In the genomic region with DNA sequence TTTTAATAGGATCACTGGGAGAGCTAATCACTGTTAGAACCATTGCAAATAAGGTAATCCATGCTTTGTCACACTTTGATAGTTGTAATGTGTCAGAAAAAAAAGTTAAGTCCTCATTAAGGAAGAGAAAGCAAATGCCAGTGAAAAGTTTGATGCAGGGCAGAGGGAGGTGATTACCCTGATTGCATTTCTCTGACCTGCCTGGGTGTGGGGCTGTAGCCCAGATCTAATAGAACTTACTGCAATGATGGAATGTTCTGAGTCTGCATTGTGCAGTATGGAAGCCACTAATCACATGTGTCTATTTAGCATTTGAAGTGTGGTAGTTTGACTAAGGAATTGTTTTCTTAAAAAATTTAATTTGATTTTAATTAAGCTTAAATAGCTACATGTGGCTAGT, we compare ENCODE assay signal across 8 cellular contexts.
DNase-seq lines count a peak whose midpoint lies in the region; ATAC-seq, FAIRE-seq and TF ChIP-seq lines count a peak whose summit lies in the region.

No MANE protein-coding gene starts in this region.

- in situ Hi-C loops in G401 (cut with HindIII; ENCODE audit: low sequenced_read_pairs) = no loop called here

- H3K9me3 ChIP-seq in kidney (ENCODE audit: control insufficient read depth in 1 of 2, low read length in 2 of 2) (no peaks in the 10 kb centered on the region), tibial nerve (no peaks in the 10 kb centered on the region)

- H3K36me3 ChIP-seq in kidney (ENCODE audit: control insufficient read depth in 1 of 2, insufficient read depth in 2 of 2, low read length in 2 of 2) (no peaks in the 10 kb centered on the region), tibial nerve (no peaks in the 10 kb centered on the region)

- no peak overlapping the region for H3K9ac ChIP-seq in kidney (ENCODE audit: low read length in 2 of 2)

- TF ChIP-seq CTCF in kidney (IDR thresholded peaks at IDR 0.05; ENCODE audit: borderline replicate concordance, extremely low read depth, insufficient read depth) (peak; percentile 11), tibial nerve (IDR thresholded peaks at IDR 0.05) (peak in 1 of 5 experiments; percentile 27)

- DNase-seq in G401 (ENCODE audit: low spot score) = peak; percentile 46
- peak; percentile 25 for DNase-seq in NCI-H446 treated with DMSO at 0.1 percent for 48 hours (lab: John Stamatoyannopoulos, UW)
- DNase-seq in kidney = no peak
- DNase-seq in NCI-H2029 treated with DMSO at 0.1 percent for 48 hours (lab: John Stamatoyannopoulos, UW) = no peak
- no peak for DNase-seq in tibial nerve (ENCODE audit: low spot score in 2 of 2)
- no peak for DNase-seq in activated T-cell treated with anti-CD3 and anti-CD28 coated beads, Interleukin-2, amount 50 U/mL, for 48 hours
- no peak for DNase-seq in activated CD8-positive, alpha-beta memory T cell treated with anti-CD3 and anti-CD28 coated beads, Interleukin-2, amount 50 U/mL, for 4 hours

- TF ChIP-seq EP300 in tibial nerve (IDR thresholded peaks at IDR 0.05) = no peak

- peak; percentile 73 for ATAC-seq in GM21619 (IDR thresholded peaks at IDR 0.05; ENCODE audit: unreplicated experiment)

- no peaks in the 10 kb centered on the region for H3K27me3 ChIP-seq in tibial nerve

- no peak for FAIRE-seq in kidney (lab: Jason Lieb, UNC)

- H3K27ac ChIP-seq in kidney (ENCODE audit: low read depth in 2 of 2, low read length in 2 of 2) = no peak overlapping the region
- no peak overlapping the region for H3K27ac ChIP-seq in tibial nerve

- no peak overlapping the region for H3K4me3 ChIP-seq in kidney (ENCODE audit: low read length in 2 of 2)
- no peak overlapping the region for H3K4me3 ChIP-seq in tibial nerve

- intact Hi-C loops in kidney (cut with DNase I) = no loop called here

- no peak for TF ChIP-seq POLR2A in tibial nerve (IDR thresholded peaks at IDR 0.05)

- H3K4me1 ChIP-seq in kidney (ENCODE audit: control insufficient read depth in 1 of 2, insufficient read depth in 1 of 2, low read depth in 1 of 2, low read length in 2 of 2) = peaks cover 0 to 2% of the 10 kb centered on the region in 2 donors
- H3K4me1 ChIP-seq in tibial nerve = no peaks in the 10 kb centered on the region

Comparison
In these comparisons a context has a peak if more than half of its experiments do, and no peak if none do; other contexts are left out.
1. DNase-seq: peak in G401 (single experiment) and NCI-H446 treated with DMSO at 0.1 percent for 48 hours (single experiment); none in kidney (single experiment), NCI-H2029 treated with DMSO at 0.1 percent for 48 hours (single experiment), tibial nerve (0 of 2), activated T-cell treated with anti-CD3 and anti-CD28 coated beads, Interleukin-2, amount 50 U/mL, for 48 hours (0 of 2) and activated CD8-positive, alpha-beta memory T cell treated with anti-CD3 and anti-CD28 coated beads, Interleukin-2, amount 50 U/mL, for 4 hours (single experiment).